Comparison of ENCODE assay signal across 1 cellular context in the genomic region with DNA sequence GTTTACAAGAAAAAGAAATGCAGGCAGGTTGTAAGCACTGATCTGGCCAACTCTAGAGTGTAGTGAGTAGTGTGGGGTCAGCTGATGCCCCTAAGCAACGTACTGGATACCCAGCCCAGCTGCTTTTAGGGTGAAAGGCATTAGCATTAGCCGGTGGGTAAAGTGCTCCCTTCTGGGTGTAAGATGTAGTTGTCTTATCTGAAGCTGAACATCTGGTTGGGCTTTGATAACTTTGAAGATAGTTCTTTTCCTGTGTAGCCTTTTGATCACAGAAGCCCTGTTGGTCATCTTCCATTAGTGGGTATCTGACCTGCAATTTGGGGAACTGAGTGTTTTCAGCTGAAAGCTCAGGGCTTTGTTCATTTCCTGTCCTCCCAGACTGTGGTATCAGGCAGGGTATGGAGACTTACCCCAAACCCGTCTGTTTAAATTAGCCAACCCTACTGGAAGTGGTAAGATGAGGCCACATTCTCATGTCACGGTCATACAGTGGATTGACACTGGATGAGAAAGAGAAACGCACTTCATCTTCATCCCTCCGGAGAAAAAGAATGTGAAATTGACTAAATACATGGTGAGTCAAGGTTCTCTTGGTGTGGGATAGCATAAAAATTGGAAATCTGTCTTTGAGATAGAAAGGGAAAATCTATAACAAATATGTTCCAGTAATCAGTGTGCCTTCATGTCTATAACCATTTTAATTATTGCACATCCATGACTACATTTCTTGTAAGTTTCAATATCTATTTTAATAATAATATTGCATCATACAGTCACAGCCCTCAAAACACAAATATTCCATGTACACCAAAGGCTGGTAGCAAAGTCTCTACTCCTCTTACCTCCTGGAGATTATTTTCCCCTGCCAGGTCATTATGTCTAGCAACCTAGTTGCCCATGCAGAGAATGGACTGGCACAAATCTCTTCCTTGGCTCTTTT.
A peak's percentile ranks its signal among the peaks of the same experiment; 100 is the strongest.
TF ChIP-seq lines count a peak whose summit lies in the region.

No MANE protein-coding gene starts in this region.

TF ChIP-seq in GM12878, 131 proteins besides CTCF, POLR2A, EP300 and RAD21 (continued from another document):
- TF ChIP-seq, protein P1, sequence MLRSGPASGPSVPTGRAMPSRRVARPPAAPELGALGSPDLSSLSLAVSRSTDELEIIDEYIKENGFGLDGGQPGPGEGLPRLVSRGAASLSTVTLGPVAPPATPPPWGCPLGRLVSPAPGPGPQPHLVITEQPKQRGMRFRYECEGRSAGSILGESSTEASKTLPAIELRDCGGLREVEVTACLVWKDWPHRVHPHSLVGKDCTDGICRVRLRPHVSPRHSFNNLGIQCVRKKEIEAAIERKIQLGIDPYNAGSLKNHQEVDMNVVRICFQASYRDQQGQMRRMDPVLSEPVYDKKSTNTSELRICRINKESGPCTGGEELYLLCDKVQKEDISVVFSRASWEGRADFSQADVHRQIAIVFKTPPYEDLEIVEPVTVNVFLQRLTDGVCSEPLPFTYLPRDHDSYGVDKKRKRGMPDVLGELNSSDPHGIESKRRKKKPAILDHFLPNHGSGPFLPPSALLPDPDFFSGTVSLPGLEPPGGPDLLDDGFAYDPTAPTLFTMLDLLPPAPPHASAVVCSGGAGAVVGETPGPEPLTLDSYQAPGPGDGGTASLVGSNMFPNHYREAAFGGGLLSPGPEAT (IDR thresholded peaks at IDR 0.05; ENCODE audit: low read depth), result peak; percentile 77
- TF ChIP-seq NR2C2 (IDR thresholded peaks at IDR 0.05; ENCODE audit: borderline replicate concordance, control insufficient read depth, insufficient read length, low read depth) (no peak), PML (IDR thresholded peaks at IDR 0.05; ENCODE audit: low read length) (no peak), POLR2AphosphoS2 (IDR thresholded peaks at IDR 0.05; ENCODE audit: low read depth, low read length) (no peak), POU2F2 (IDR thresholded peaks at IDR 0.05; ENCODE audit: borderline replicate concordance, low read depth, low read length) (peak; percentile 62; the same call in 1 of the 3 replicates), CHD2 (IDR thresholded peaks at IDR 0.05; ENCODE audit: borderline replicate concordance, low read depth, low read length) (peak; percentile 61; the same call in 1 of the 2 replicates), TCF12 (IDR thresholded peaks at IDR 0.05; ENCODE audit: low read depth, low read length) (0 out of 2 replicates have a peak, but pooled peaks have one; percentile 19), SP1 (IDR thresholded peaks at IDR 0.05; ENCODE audit: low read depth, low read length) (peak; percentile 30), SREBF1 (IDR thresholded peaks at IDR 0.05; ENCODE audit: low read length) (no peak), NFIC (IDR thresholded peaks at IDR 0.05; ENCODE audit: low read depth, low read length) (no peak), PAX8 (IDR thresholded peaks at IDR 0.05) (no peak), POLR2AphosphoS5 (IDR thresholded peaks at IDR 0.05; ENCODE audit: low read length) (peak; percentile 89), USF1 (IDR thresholded peaks at IDR 0.05; ENCODE audit: borderline replicate concordance, extremely low read length, insufficient read depth, low read depth, low read length) (no peak), SMAD1 (IDR thresholded peaks at IDR 0.05; ENCODE audit: low read depth, partially characterized antibody) (peak; percentile 9), TCF3 (IDR thresholded peaks at IDR 0.05; ENCODE audit: borderline replicate concordance, insufficient read depth, low read depth, low read length) (no peak)
- TF ChIP-seq, protein P2, sequence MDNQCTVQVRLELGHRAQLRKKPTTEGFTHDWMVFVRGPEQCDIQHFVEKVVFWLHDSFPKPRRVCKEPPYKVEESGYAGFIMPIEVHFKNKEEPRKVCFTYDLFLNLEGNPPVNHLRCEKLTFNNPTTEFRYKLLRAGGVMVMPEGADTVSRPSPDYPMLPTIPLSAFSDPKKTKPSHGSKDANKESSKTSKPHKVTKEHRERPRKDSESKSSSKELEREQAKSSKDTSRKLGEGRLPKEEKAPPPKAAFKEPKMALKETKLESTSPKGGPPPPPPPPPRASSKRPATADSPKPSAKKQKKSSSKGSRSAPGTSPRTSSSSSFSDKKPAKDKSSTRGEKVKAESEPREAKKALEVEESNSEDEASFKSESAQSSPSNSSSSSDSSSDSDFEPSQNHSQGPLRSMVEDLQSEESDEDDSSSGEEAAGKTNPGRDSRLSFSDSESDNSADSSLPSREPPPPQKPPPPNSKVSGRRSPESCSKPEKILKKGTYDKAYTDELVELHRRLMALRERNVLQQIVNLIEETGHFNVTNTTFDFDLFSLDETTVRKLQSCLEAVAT (IDR thresholded peaks at IDR 0.05), result peak; percentile 88
